In the genomic region with DNA sequence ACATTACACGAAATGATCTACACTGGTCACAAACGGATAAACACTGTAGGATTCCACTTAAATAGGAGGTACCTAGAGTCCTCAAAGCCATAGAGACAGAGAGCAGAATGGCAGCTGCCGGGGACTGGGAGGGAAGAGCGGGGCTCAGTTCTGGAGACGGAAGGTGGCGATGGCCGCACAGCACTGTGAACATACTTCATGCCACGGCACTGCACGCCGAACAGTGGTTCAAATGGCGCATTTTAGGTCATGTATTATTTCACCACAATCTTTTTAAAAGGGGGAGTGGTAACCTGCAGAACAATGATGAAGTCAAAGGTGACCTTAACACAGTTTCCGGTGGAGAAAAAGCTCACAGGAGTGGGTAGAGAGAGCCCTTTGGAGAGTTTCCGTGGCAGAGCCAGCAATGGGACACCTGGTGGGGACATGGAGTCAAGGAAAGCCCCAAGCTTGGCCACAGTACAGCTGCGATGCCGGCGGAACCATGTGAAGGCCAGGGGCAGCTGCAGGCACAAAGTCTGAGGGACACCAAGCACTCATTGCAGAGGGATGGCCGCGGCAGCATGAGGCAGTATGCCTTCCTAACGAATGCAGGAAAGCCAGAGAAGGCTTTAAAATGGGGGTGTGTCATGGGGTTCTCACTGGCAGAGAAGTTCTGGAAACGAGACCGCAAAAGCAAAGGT, we compare ENCODE assay signal across 19 cellular contexts.
"Had no signal": no experiment of that assay in that cellular context is flagged by ENCODE, and none has a peak within 500 bp of the region (broad histone marks: within the 10 kb centered on the region; RNA-seq: fewer than 3 reads in every experiment).

No MANE protein-coding gene starts in this region.

- H3K9me3 ChIP-seq: body of pancreas, right atrium auricular region, testis, upper lobe of left lung had no signal

- DNase-seq: activated CD4-positive, alpha-beta memory T cell treated with anti-CD3 and anti-CD28 coated beads, Interleukin-2, amount 10 ng/mL, durations not matched to agents 7 days and 5 days; activated CD4-positive, alpha-beta T cell treated with anti-CD3 and anti-CD28 coated beads for 4 hours; activated CD8-positive, alpha-beta memory T cell treated with anti-CD3 and anti-CD28 coated beads, Interleukin-2, amount 50 U/mL, for 4 hours; activated effector memory CD4-positive, alpha-beta T cell treated with anti-CD3 and anti-CD28 coated beads, Interleukin-2, amount 50 U/mL, for 16 hours; activated T-cell treated with anti-CD3 and anti-CD28 coated beads, Interleukin-2, amount 50 U/mL, for 48 hours; amniotic stem cell; body of pancreas; cortex of kidney; effector memory CD8-positive, alpha-beta T cell; foreskin keratinocyte; naive thymus-derived CD4-positive, alpha-beta T cell; small intestine; T-helper 2 cell; testis had no signal

- H3K4me1 Mint-ChIP-seq: activated CD4-positive, alpha-beta memory T cell treated with anti-CD3 and anti-CD28 coated beads, Interleukin-2, amount 10 ng/mL, durations not matched to agents 7 days and 5 days; WTC11 had no signal

- H3K27ac Mint-ChIP-seq: activated CD4-positive, alpha-beta memory T cell treated with anti-CD3 and anti-CD28 coated beads, Interleukin-2, amount 10 ng/mL, durations not matched to agents 7 days and 5 days; activated naive CD8-positive, alpha-beta T cell; stimulated activated naive CD8-positive, alpha-beta T cell treated with anti-CD3 and anti-CD28 coated beads, Interleukin-15, Interleukin-2, amounts not matched to agents 100 ng/mL and 50 ng/mL, for 24 hours; WTC11 had no signal

- ATAC-seq: body of pancreas; effector memory CD8-positive, alpha-beta T cell; foreskin keratinocyte; naive thymus-derived CD4-positive, alpha-beta T cell; WTC11 had no signal

- H3K36me3 Mint-ChIP-seq: activated naive CD8-positive, alpha-beta T cell had no signal

- H3K27me3 Mint-ChIP-seq: activated CD4-positive, alpha-beta memory T cell treated with anti-CD3 and anti-CD28 coated beads, Interleukin-2, amount 10 ng/mL, durations not matched to agents 7 days and 5 days; activated naive CD8-positive, alpha-beta T cell; effector memory CD8-positive, alpha-beta T cell; naive thymus-derived CD4-positive, alpha-beta T cell; stimulated activated naive CD8-positive, alpha-beta T cell treated with anti-CD3 and anti-CD28 coated beads, Interleukin-15, Interleukin-2, amounts not matched to agents 100 ng/mL and 50 ng/mL, for 24 hours had no signal

- H3K4me1 ChIP-seq: foreskin keratinocyte had no signal

- H3K27me3 ChIP-seq: body of pancreas, foreskin keratinocyte, right atrium auricular region, testis, upper lobe of left lung had no signal

- H3K4me3 ChIP-seq: body of pancreas, right atrium auricular region, testis, upper lobe of left lung had no signal

- H3K9me3 Mint-ChIP-seq: activated CD4-positive, alpha-beta memory T cell treated with anti-CD3 and anti-CD28 coated beads, Interleukin-2, amount 10 ng/mL, durations not matched to agents 7 days and 5 days; effector memory CD8-positive, alpha-beta T cell; naive thymus-derived CD4-positive, alpha-beta T cell; stimulated activated naive CD8-positive, alpha-beta T cell treated with anti-CD3 and anti-CD28 coated beads, Interleukin-15, Interleukin-2, amounts not matched to agents 100 ng/mL and 50 ng/mL, for 24 hours; WTC11 had no signal

- H3K4me3 Mint-ChIP-seq: activated CD4-positive, alpha-beta memory T cell treated with anti-CD3 and anti-CD28 coated beads, Interleukin-2, amount 10 ng/mL, durations not matched to agents 7 days and 5 days; activated naive CD8-positive, alpha-beta T cell; effector memory CD8-positive, alpha-beta T cell; naive thymus-derived CD4-positive, alpha-beta T cell; stimulated activated naive CD8-positive, alpha-beta T cell treated with anti-CD3 and anti-CD28 coated beads, Interleukin-15, Interleukin-2, amounts not matched to agents 100 ng/mL and 50 ng/mL, for 24 hours; WTC11 had no signal

- H3K27ac ChIP-seq: body of pancreas, foreskin keratinocyte, testis, upper lobe of left lung had no signal
